8 cellular contexts compared by ENCODE assay signal in genomic region chr14:77761205-77761931, GRCh38. TPM values are rescaled to one million over a fixed set of nuclear protein-coding genes. Genes with fewer than 3 reads are reported as not detected.
DNase-seq lines count a peak whose midpoint lies in the region; ATAC-seq and TF ChIP-seq lines count a peak whose summit lies in the region.

No MANE protein-coding gene starts in this region.

- peak; percentile 55 for TF ChIP-seq CTCF in chondrocyte (IDR thresholded peaks at IDR 0.05)
- peak; percentile 35 for TF ChIP-seq CTCF in kidney epithelial cell (IDR thresholded peaks at IDR 0.05; ENCODE audit: insufficient read depth, low read length, poor library complexity, severe bottlenecking)
- TF ChIP-seq CTCF in spleen (IDR thresholded peaks at IDR 0.05 in 8 of 11, conservative IDR thresholded peaks at IDR 0.05 in 3 of 11): no peak

- H3K4me1 Mint-ChIP-seq in chondrocyte (ENCODE audit: low read depth): peaks cover 34% of the 10 kb centered on the region

- no peaks in the 10 kb centered on the region for H3K27me3 ChIP-seq in kidney epithelial cell (ENCODE audit: control insufficient read depth, insufficient read depth, low read length)
- H3K27me3 ChIP-seq in spleen (replicated peaks in 1 of 7): no peaks in the 10 kb centered on the region

- no peaks in the 10 kb centered on the region for H3K9me3 Mint-ChIP-seq in chondrocyte (ENCODE audit: low read depth)

- peaks cover 2% of the 10 kb centered on the region for H3K36me3 Mint-ChIP-seq in chondrocyte (ENCODE audit: low read depth)

- no peaks in the 10 kb centered on the region for H3K27me3 Mint-ChIP-seq in chondrocyte (ENCODE audit: low read depth)

- H3K4me1 ChIP-seq in spleen: peaks cover 30 to 51% (median 47%) of the 10 kb centered on the region in 6 donors

- H3K27ac Mint-ChIP-seq in chondrocyte (ENCODE audit: unreplicated experiment): peak overlapping the region; percentile 99

- H3K4me3 Mint-ChIP-seq in chondrocyte (ENCODE audit: unreplicated experiment): peak overlapping the region; percentile 95

- peak; percentile 31 for ATAC-seq in GM19452 (IDR thresholded peaks at IDR 0.05; ENCODE audit: unreplicated experiment)

- WGBS in spleen, 5 donors: 1 to 3% (median 2%) methylated on average over 24 of the region's 24 CpGs

- H3K4me3 ChIP-seq in kidney epithelial cell (ENCODE audit: low read depth, low read length): peak overlapping the region; percentile 67
- H3K4me3 ChIP-seq in spleen: peak overlapping the region; percentile 79 to 99 (median 92)

- no peaks in the 10 kb centered on the region for H3K36me3 ChIP-seq in kidney epithelial cell (ENCODE audit: control insufficient read depth, insufficient read depth, low read length)
- H3K36me3 ChIP-seq in spleen: peaks cover 0 to 10% (median 3%) of the 10 kb centered on the region in 6 donors

- intact Hi-C loops in spleen (cut with DNase I; ENCODE audit: low total_unique reads): no loop called here

- peak in 1 of 3 donors; percentile 6 for TF ChIP-seq POLR2A in spleen (IDR thresholded peaks at IDR 0.05)

- H3K27ac ChIP-seq in spleen: peak overlapping the region; percentile 93 to 97 (median 96)

- H3K9me3 ChIP-seq in spleen: no peaks in the 10 kb centered on the region

- DNase-seq in DMS 273 (lab: John Stamatoyannopoulos, UW; ENCODE audit: unreplicated experiment) (peak; percentile 58), HK-2 (ENCODE audit: unreplicated experiment) (peak; percentile 32), RPMI7951 (ENCODE audit: low read depth) (peak; percentile 35), chondrocyte (ENCODE audit: low spot score) (no peak), kidney epithelial cell (ENCODE audit: low read depth) (no peak), spleen (no peak), NCI-H226 (no peak)

RNA-seq across cellular contexts. Expression of gene SNW1, which starts 0.4 kb away (rescaled TPM):
- 55.9 and 63.1 TPM in 2 replicates for total RNA-seq in RPMI7951 (2014; rRNA removed; shearing (Covaris generic))
- total RNA-seq in chondrocyte (54.8 to 63.0 TPM (median 61.7 TPM) in 3 replicates), kidney epithelial cell (60.2 and 66.4 TPM in 2 replicates), spleen (10 to 100 TPM; 46.3 to 77.3 (median 69.5) TPM)
- 10 to 100 TPM; 35.2 to 46.1 (median 38.4) TPM for polyA plus RNA-seq in spleen

RNA-seq across cellular contexts. Expression of gene ADCK1, which starts 38.5 kb away (rescaled TPM):
- total RNA-seq in RPMI7951 (2014; rRNA removed; shearing (Covaris generic)): 2.3 and 2.4 TPM in 2 replicates
- total RNA-seq in chondrocyte (7.3 to 7.7 TPM (median 7.5 TPM) in 3 replicates), kidney epithelial cell (6.4 and 9.3 TPM in 2 replicates), spleen (10 to 100 TPM in 3 of 7 donors, 1 to 10 TPM in 4; 5.4 to 14.0 (median 8.2) TPM)
- polyA plus RNA-seq in spleen: 10 to 100 TPM in 1 of 3 donors, 1 to 10 TPM in 2; 5.0 to 10.8 (median 9.8) TPM

RNA-seq across cellular contexts. Expression of gene SLIRP, which starts 53.5 kb away (rescaled TPM):
- total RNA-seq in RPMI7951 (2014; rRNA removed; shearing (Covaris generic)): 292 and 409 TPM in 2 replicates
- total RNA-seq in chondrocyte: 64.6 to 101 TPM (median 79.5 TPM) in 3 replicates
- total RNA-seq in kidney epithelial cell: 186 and 260 TPM in 2 replicates
- total RNA-seq in spleen: 100 to 1,000 TPM in 3 of 7 donors, 10 to 100 TPM in 4; 43.1 to 265 (median 63.6) TPM
- polyA plus RNA-seq in spleen: 100 to 1,000 TPM; 157 to 213 (median 199) TPM

RNA-seq across cellular contexts. Expression of gene ALKBH1, which starts 53.5 kb away (rescaled TPM):
- 13.6 and 15.8 TPM in 2 replicates for total RNA-seq in RPMI7951 (2014; rRNA removed; shearing (Covaris generic))
- total RNA-seq in chondrocyte (7.6 to 12.7 TPM (median 8.3 TPM) in 3 replicates), kidney epithelial cell (12.0 and 12.9 TPM in 2 replicates), spleen (10 to 100 TPM; 10.8 to 17.7 (median 13.2) TPM)
- polyA plus RNA-seq in spleen: 10 to 100 TPM in 1 of 3 donors, 1 to 10 TPM in 2; 7.7 to 10.1 (median 9.8) TPM

Comparison
In these comparisons a context has a peak if more than half of its experiments do, and no peak if none do; other contexts are left out.
1. DNase-seq: peak in DMS 273 (single experiment), HK-2 (single experiment) and RPMI7951 (single experiment); none in chondrocyte (single experiment), kidney epithelial cell (single experiment), spleen (single experiment) and NCI-H226 (single experiment).
2. CTCF ChIP-seq: peak in chondrocyte (single experiment) and kidney epithelial cell (single experiment); none in spleen (0 of 11).